In genomic region chr10:27745719-27746363, GRCh38 we compare ENCODE assay signal across 8 cellular contexts. TPM values are rescaled to one million over a fixed set of nuclear protein-coding genes. Genes with fewer than 3 reads are reported as not detected.
DNase-seq lines count a peak whose midpoint lies in the region; ATAC-seq and TF ChIP-seq lines count a peak whose summit lies in the region.

TSS of gene MKX (minus strand) at chr10:27745819. CDS start at chr10:27743415, 2,404 bp downstream.

- H3K9me3 ChIP-seq in body of pancreas: no peaks in the 10 kb centered on the region

- H3K4me1 ChIP-seq in body of pancreas: peaks cover 53% of the 10 kb centered on the region

- DNase-seq in COLO668 (lab: John Stamatoyannopoulos, UW; ENCODE audit: unreplicated experiment) (peak; percentile 85), NCI-H226 (peak; percentile 9), body of pancreas (peak; percentile 46 to 61 (median 47)), kidney epithelial cell (ENCODE audit: low read depth) (no peak), hippocampal formation (lab: John Stamatoyannopoulos, UW) (no peak)
- peak; percentile 32 to 44 for DNase-seq in stimulated activated CD4-positive, alpha-beta T cell treated with anti-CD3 and anti-CD28 coated beads, Interleukin-2, amount 100 ng/mL, for 24 hours

- ATAC-seq in body of pancreas: no peak
- ATAC-seq in GM18498 (IDR thresholded peaks at IDR 0.05; ENCODE audit: unreplicated experiment): no peak
- ATAC-seq in HG03097 (IDR thresholded peaks at IDR 0.05; ENCODE audit: low FRiP score, unreplicated experiment): no peak

- intact Hi-C loops in body of pancreas (cut with DNase I): no loop called here

- 3 to 4% methylated on average over 16 to 72 of the region's 72 CpGs for WGBS in body of pancreas, 2 donors

- peaks cover 4 to 36% of the 10 kb centered on the region in 2 donors for H3K27me3 ChIP-seq in body of pancreas
- peaks cover 64% of the 10 kb centered on the region for H3K27me3 ChIP-seq in kidney epithelial cell (ENCODE audit: control insufficient read depth, insufficient read depth, low read length)

- H3K36me3 ChIP-seq in body of pancreas (replicated peaks in 1 of 2; ENCODE audit: insufficient read depth in 1 of 2, low read depth in 2 of 2) (no peaks in the 10 kb centered on the region), kidney epithelial cell (ENCODE audit: control insufficient read depth, insufficient read depth, low read length) (no peaks in the 10 kb centered on the region)

- TF ChIP-seq CTCF in body of pancreas (IDR thresholded peaks at IDR 0.05): peak in 2 of 7 experiments; percentile 33 to 34
- no peak for TF ChIP-seq CTCF in kidney epithelial cell (IDR thresholded peaks at IDR 0.05; ENCODE audit: insufficient read depth, low read length, poor library complexity, severe bottlenecking)

- H3K4me3 ChIP-seq in body of pancreas (no peak within 1 kb of the TSS), kidney epithelial cell (ENCODE audit: low read depth, low read length) (peak within 1 kb of the TSS; percentile 33)

- TF ChIP-seq POLR2A in body of pancreas (IDR thresholded peaks at IDR 0.05): no peak

- no peak within 1 kb of the TSS for H3K27ac ChIP-seq in body of pancreas

RNA-seq across cellular contexts. Expression of gene MKX, which starts in this region (rescaled TPM):
- total RNA-seq in body of pancreas: 1 to 10 TPM in 1 of 2 donors, under 1 TPM in 1; 0.33 to 1.6 TPM
- 3.2 TPM in 2 replicates for total RNA-seq in kidney epithelial cell

Comparison
In these comparisons a context has a peak if more than half of its experiments do, and no peak if none do; other contexts are left out.
1. DNase-seq: peak in COLO668 (single experiment), NCI-H226 (single experiment), body of pancreas (4 of 4) and stimulated activated CD4-positive, alpha-beta T cell treated with anti-CD3 and anti-CD28 coated beads, Interleukin-2, amount 100 ng/mL, for 24 hours (2 of 2); none in kidney epithelial cell (single experiment) and hippocampal formation (0 of 2).